8 cellular contexts compared by ENCODE assay signal in genomic region chr12:103956515-103957027, GRCh38. TPM values are rescaled to one million over a fixed set of nuclear protein-coding genes. Genes with fewer than 3 reads are reported as not detected.
DNase-seq lines count a peak whose midpoint lies in the region; ATAC-seq and TF ChIP-seq lines count a peak whose summit lies in the region.

No MANE protein-coding gene starts in this region.

- peak overlapping the region; percentile 74 for H3K4me3 ChIP-seq in PC-3 (ENCODE audit: low read length)
- H3K4me3 ChIP-seq in muscle layer of colon (ENCODE audit: low read depth in 1 of 2, low read length in 2 of 2) = peak overlapping the region; percentile 82 to 95

- peak overlapping the region; percentile 99 for H3K27ac Mint-ChIP-seq in effector memory CD8-positive, alpha-beta T cell

- CTCF ChIA-PET in PC-3 (lab: Charles Lee) = no interaction called here

- DNase-seq in NCI-H1092 treated with DMSO at 0.1 percent for 48 hours (lab: John Stamatoyannopoulos, UW) (peak; percentile 36), NCI-H1092 (lab: John Stamatoyannopoulos, UW) (no peak), PC-3 (peak; percentile 34), AML-193 (lab: John Stamatoyannopoulos, UW) (no peak)
- DNase-seq in effector memory CD8-positive, alpha-beta T cell = peak in 1 of 3 experiments; percentile 8
- DNase-seq in NK-92 treated with Interleukin-12 subunit alpha and Interleukin-12 subunit beta, amount 100 ng/mL, for 24 hours (lab: John Stamatoyannopoulos, UW) = no peak

- H3K9me2 ChIP-seq in PC-3 (replicated peaks; ENCODE audit: low read length) = no peaks in the 10 kb centered on the region

- peak overlapping the region; percentile 97 for H2AFZ ChIP-seq in PC-3 (ENCODE audit: low read length)

- H3K27me3 Mint-ChIP-seq in effector memory CD8-positive, alpha-beta T cell = no peaks in the 10 kb centered on the region

- H3K9ac ChIP-seq in PC-3 (ENCODE audit: low read length) (peak overlapping the region; percentile 84), muscle layer of colon (ENCODE audit: low read length) (peak overlapping the region; percentile 39)

- TF ChIP-seq CTCF in PC-3 (conservative IDR thresholded peaks at IDR 0.05; ENCODE audit: low read depth, low read length) = no peak

- H3K36me3 Mint-ChIP-seq in effector memory CD8-positive, alpha-beta T cell (ENCODE audit: insufficient read depth) = peaks cover 20% of the 10 kb centered on the region

- H3K27me3 ChIP-seq in PC-3 (ENCODE audit: low read length) (no peaks in the 10 kb centered on the region), muscle layer of colon (ENCODE audit: control insufficient read depth in 1 of 2, insufficient read depth in 2 of 2, low read length in 2 of 2) (no peaks in the 10 kb centered on the region)

- peaks cover 24% of the 10 kb centered on the region for H3K4me1 ChIP-seq in PC-3 (ENCODE audit: insufficient read depth, low read length)
- H3K4me1 ChIP-seq in muscle layer of colon (ENCODE audit: insufficient read depth, low read length) = peaks cover 16% of the 10 kb centered on the region

- peaks cover 25 to 28% of the 10 kb centered on the region in 2 donors for H3K4me1 Mint-ChIP-seq in effector memory CD8-positive, alpha-beta T cell (ENCODE audit: low read depth in 2 of 2)

- H3K36me3 ChIP-seq in PC-3 (ENCODE audit: low read depth, low read length) (peaks cover 26% of the 10 kb centered on the region), muscle layer of colon (ENCODE audit: insufficient read depth, low read length) (peaks cover 23% of the 10 kb centered on the region)

- H3K79me2 ChIP-seq in PC-3 (ENCODE audit: low read length) = peaks cover 39% of the 10 kb centered on the region

- H3K4me3 Mint-ChIP-seq in effector memory CD8-positive, alpha-beta T cell = peak overlapping the region; percentile 95 to 99

- no peaks in the 10 kb centered on the region for H3K9me3 ChIP-seq in PC-3 (ENCODE audit: low read length)
- H3K9me3 ChIP-seq in muscle layer of colon (ENCODE audit: low read length) = no peaks in the 10 kb centered on the region

- ATAC-seq in HG02610 (IDR thresholded peaks at IDR 0.05; ENCODE audit: unreplicated experiment) (peak; percentile 4), PC-3 (peak; percentile 41)
- ATAC-seq in effector memory CD8-positive, alpha-beta T cell (replicated peaks) = peak; percentile 2

- intact Hi-C loops in PC-3 (cut with micrococcal nuclease) = loop anchor here (1.0 to 10.0 kb wide), 4 partner anchors 9 to 328 kb away; partner anchors contain the start of genes HSP90B1 and TDG

- H4K20me1 ChIP-seq in PC-3 (ENCODE audit: low read length) = no peaks in the 10 kb centered on the region

- POLR2A ChIA-PET in PC-3 (lab: Charles Lee; ENCODE audit: unreplicated experiment) = interaction anchor here (0.5 to 1.0 kb wide), 4 partner anchors 9 to 329 kb away, joined by 3 to 4 read pairs (median 3); no protein-coding TSS in a partner anchor

- BruUV-seq in PC-3 (replicated peaks; lab: Mats Ljungman, UMichigan) = TSS peak; percentile 50

- H3K27ac ChIP-seq in PC-3 (ENCODE audit: low read length) = peak overlapping the region; percentile 91
- peak overlapping the region; percentile 95 for H3K27ac ChIP-seq in muscle layer of colon (ENCODE audit: low read depth, low read length)

- peak overlapping the region; percentile 82 for H3K4me2 ChIP-seq in PC-3 (ENCODE audit: low read length)

- H3F3A ChIP-seq in PC-3 (ENCODE audit: low read length, unreplicated experiment) = peaks cover under 1% of the 10 kb centered on the region

- no peaks in the 10 kb centered on the region for H3K9me3 Mint-ChIP-seq in effector memory CD8-positive, alpha-beta T cell

RNA-seq across cellular contexts. Expression of gene TDG, which starts 9.1 kb away (rescaled TPM):
- 35.0 and 45.6 TPM in 2 replicates for total RNA-seq in PC-3 (2014; rRNA removed)

RNA-seq across cellular contexts. Expression of gene HSP90B1, which starts 26.4 kb away (rescaled TPM):
- total RNA-seq in PC-3 (2014; rRNA removed) = 476 and 593 TPM in 2 replicates

Comparison
In these comparisons a context has a peak if more than half of its experiments do, and no peak if none do; other contexts are left out.
1. DNase-seq: peak in NCI-H1092 treated with DMSO at 0.1 percent for 48 hours (single experiment) and PC-3 (single experiment); none in NCI-H1092 (single experiment), NK-92 treated with Interleukin-12 subunit alpha and Interleukin-12 subunit beta, amount 100 ng/mL, for 24 hours (single experiment) and AML-193 (0 of 2).
2. Peak in every context shown above with its lines, with median percentiles within 50 percentile points of each other: ATAC-seq.